Comparison of ENCODE assay signal across 8 cellular contexts in the genomic region with DNA sequence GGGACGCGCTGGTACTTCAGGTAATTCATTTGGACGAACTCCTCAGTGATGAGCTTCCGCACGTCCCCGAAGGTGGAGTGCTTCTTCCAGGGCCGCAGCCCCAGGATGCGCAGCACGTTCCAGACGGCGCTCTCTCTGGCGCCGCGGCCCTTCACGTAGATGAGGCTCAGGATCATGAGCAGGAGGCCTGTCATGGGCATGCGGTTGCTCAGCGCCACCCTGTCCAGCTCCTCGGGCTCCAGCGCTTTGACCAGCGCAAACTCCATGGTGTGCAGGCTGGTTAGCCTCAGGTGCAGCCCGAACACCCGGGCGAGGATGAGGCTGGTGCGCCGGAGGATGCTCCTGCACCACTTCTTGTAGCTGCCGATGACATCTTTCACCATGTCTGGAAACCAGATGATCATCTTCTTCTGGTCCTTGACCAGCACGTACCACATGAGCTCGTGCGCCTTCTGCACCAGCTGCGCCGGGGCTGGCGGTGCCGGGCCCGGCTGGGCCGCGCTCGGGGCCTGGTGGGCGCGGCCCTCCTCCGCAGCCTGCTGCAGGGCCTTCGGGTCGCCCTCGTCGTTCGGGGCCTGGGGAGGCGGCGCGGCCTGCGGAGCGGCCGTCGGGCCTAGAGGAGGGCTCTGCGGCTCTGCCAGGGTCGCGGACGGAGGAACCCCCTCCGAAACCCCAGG. TPM values are rescaled to one million over a fixed set of nuclear protein-coding genes. Genes with fewer than 3 reads are reported as not detected.
A peak's percentile ranks its signal among the peaks of the same experiment; 100 is the strongest.
DNase-seq lines count a peak whose midpoint lies in the region; ATAC-seq and TF ChIP-seq lines count a peak whose summit lies in the region.

No MANE protein-coding gene starts in this region.

- H3K27me3 ChIP-seq in esophagus muscularis mucosa, result peaks cover 0 to 5% (median 0%) of the 10 kb centered on the region in 4 donors
- H3K27me3 ChIP-seq in tibial nerve, result no peaks in the 10 kb centered on the region

- no peak overlapping the region for H3K27ac Mint-ChIP-seq in T-helper 2 cell treated with Interferon-gamma antibody and Interleukin-4, amounts not matched to agents 5 μg/mL and 100 μg/mL, for 36 hours

- H3K36me3 ChIP-seq in esophagus muscularis mucosa, result no peaks in the 10 kb centered on the region
- H3K36me3 ChIP-seq in mucosa of descending colon (ENCODE audit: low read depth), result no peaks in the 10 kb centered on the region
- H3K36me3 ChIP-seq in tibial nerve, result no peaks in the 10 kb centered on the region

- DNase-seq in T-helper 2 cell treated with Interferon-gamma antibody and Interleukin-4, amounts not matched to agents 5 μg/mL and 100 μg/mL, for 36 hours (ENCODE audit: low spot score), result no peak
- DNase-seq in T-helper 2 cell (no peak), esophagus muscularis mucosa (ENCODE audit: extremely low spot score) (no peak), mucosa of descending colon (peak in 1 of 3 donors; percentile 28), tibial nerve (ENCODE audit: low spot score in 2 of 2) (no peak), occipital lobe (lab: John Stamatoyannopoulos, UW) (no peak), SHP77 treated with DMSO at 0.1 percent for 48 hours (lab: John Stamatoyannopoulos, UW) (no peak), NCI-H1048 (lab: John Stamatoyannopoulos, UW) (no peak)

- H3K27me3 Mint-ChIP-seq in T-helper 2 cell treated with Interferon-gamma antibody and Interleukin-4, amounts not matched to agents 5 μg/mL and 100 μg/mL, for 36 hours (ENCODE audit: low read depth), result no peaks in the 10 kb centered on the region

- intact Hi-C loops in esophagus muscularis mucosa (cut with DNase I) (no loop called here), mucosa of descending colon (cut with DNase I, micrococcal nuclease) (no loop called here)

- no peaks in the 10 kb centered on the region for H3K4me1 Mint-ChIP-seq in T-helper 2 cell treated with Interferon-gamma antibody and Interleukin-4, amounts not matched to agents 5 μg/mL and 100 μg/mL, for 36 hours (ENCODE audit: low read depth)

- H3K4me3 Mint-ChIP-seq in T-helper 2 cell treated with Interferon-gamma antibody and Interleukin-4, amounts not matched to agents 5 μg/mL and 100 μg/mL, for 36 hours, result peak overlapping the region; percentile 18

- 31% methylated on average over 25 of the region's 57 CpGs for whole genome bisulfite sequencing in esophagus muscularis mucosa
- 24 to 40% methylated on average over 29 to 34 of the region's 57 CpGs for WGBS in tibial nerve, 2 donors

- H3K4me3 ChIP-seq in esophagus muscularis mucosa (peak overlapping the region; percentile 54 to 67 (median 58)), mucosa of descending colon (peak overlapping the region; percentile 42), tibial nerve (peak overlapping the region; percentile 17 to 64 (median 42))

- peak; percentile 52 for ATAC-seq in mucosa of descending colon

- no peaks in the 10 kb centered on the region for H3K9me3 ChIP-seq in esophagus muscularis mucosa
- peaks cover 3% of the 10 kb centered on the region for H3K9me3 ChIP-seq in mucosa of descending colon
- H3K9me3 ChIP-seq in tibial nerve, result peaks cover 0 to 3% (median 0%) of the 10 kb centered on the region in 4 donors

- H3K9me3 Mint-ChIP-seq in T-helper 2 cell treated with Interferon-gamma antibody and Interleukin-4, amounts not matched to agents 5 μg/mL and 100 μg/mL, for 36 hours, result peaks cover 4% of the 10 kb centered on the region

- H3K4me1 ChIP-seq in esophagus muscularis mucosa (peaks cover 0 to 15% (median 7%) of the 10 kb centered on the region in 4 donors), mucosa of descending colon (ENCODE audit: low read depth) (no peaks in the 10 kb centered on the region), tibial nerve (peaks cover 0 to 13% (median 0%) of the 10 kb centered on the region in 4 donors)

- H3K27ac ChIP-seq in esophagus muscularis mucosa (replicated peaks in 1 of 4), result peak overlapping the region in 3 of 4 donors; percentile 1 to 62 (median 43)
- H3K27ac ChIP-seq in tibial nerve, result peak overlapping the region in 1 of 4 donors; percentile 54

- no peak for TF ChIP-seq CTCF in esophagus muscularis mucosa (IDR thresholded peaks at IDR 0.05)
- TF ChIP-seq CTCF in mucosa of descending colon (IDR thresholded peaks at IDR 0.05), result no peak
- TF ChIP-seq CTCF in tibial nerve (IDR thresholded peaks at IDR 0.05), result no peak

- H3K36me3 Mint-ChIP-seq in T-helper 2 cell treated with Interferon-gamma antibody and Interleukin-4, amounts not matched to agents 5 μg/mL and 100 μg/mL, for 36 hours (ENCODE audit: low read depth), result no peaks in the 10 kb centered on the region

- TF ChIP-seq EP300 in esophagus muscularis mucosa (IDR thresholded peaks at IDR 0.05) (no peak), tibial nerve (IDR thresholded peaks at IDR 0.05) (no peak)

- TF ChIP-seq POLR2A in esophagus muscularis mucosa (IDR thresholded peaks at IDR 0.05; ENCODE audit: low read depth) (no peak), tibial nerve (IDR thresholded peaks at IDR 0.05) (no peak)

RNA-seq across cellular contexts. Expression of gene NDN, which starts 0.5 kb away (rescaled TPM):
- total RNA-seq in esophagus muscularis mucosa, result 10 to 100 TPM; 40.7 to 93.4 (median 75.4) TPM
- total RNA-seq in mucosa of descending colon, result 10 to 100 TPM; 13.4 to 49.8 (median 21.8) TPM
- total RNA-seq in tibial nerve, result 100 to 1,000 TPM in 3 of 4 donors, 10 to 100 TPM in 1; 71.7 to 147 (median 107) TPM
- total RNA-seq in occipital lobe, result 76.4 TPM

RNA-seq across cellular contexts. Expression of gene MAGEL2, which starts 38.9 kb away (rescaled TPM):
- total RNA-seq in esophagus muscularis mucosa (under 1 TPM in 2 of 4 donors, not detected in 2; 0.17 to 0.26 TPM), mucosa of descending colon (under 1 TPM in 2 of 3 donors, not detected in 1; 0.10 to 0.54 TPM), tibial nerve (under 1 TPM in 3 of 4 donors, not detected in 1; 0.20 to 0.60 (median 0.22) TPM), occipital lobe (1.7 TPM)
